In genomic region chr2:170324640-170325046, GRCh38 we compare ENCODE assay signal across 8 cellular contexts.
DNase-seq lines count a peak whose midpoint lies in the region; ATAC-seq, FAIRE-seq and TF ChIP-seq lines count a peak whose summit lies in the region.

No MANE protein-coding gene starts in this region.

- H3K9ac ChIP-seq in liver (ENCODE audit: low read depth in 1 of 2, low read length in 2 of 2): no peak overlapping the region

- H3K27me3 ChIP-seq in breast epithelium (no peaks in the 10 kb centered on the region), liver (ENCODE audit: control insufficient read depth in 4 of 4, insufficient read depth in 4 of 4, low read length in 3 of 4) (no peaks in the 10 kb centered on the region), thyroid gland (no peaks in the 10 kb centered on the region)

- 27% methylated on average over 4 of the region's 4 CpGs for WGBS in liver
- 20 to 24% methylated on average over 4 of the region's 4 CpGs for WGBS in thyroid gland, 2 donors

- FAIRE-seq in RCC 7860 (lab: Jason Lieb, UNC): no peak

- H3K9me3 ChIP-seq in breast epithelium (peaks cover 0 to 15% of the 10 kb centered on the region in 2 donors), liver (ENCODE audit: control insufficient read depth in 4 of 4, low read length in 3 of 4) (peaks cover 0 to 1% (median 0%) of the 10 kb centered on the region in 4 donors), thyroid gland (no peaks in the 10 kb centered on the region)

- TF ChIP-seq RAD21 in liver (IDR thresholded peaks at IDR 0.05): peak; percentile 80 to 86

- H3K27ac ChIP-seq in breast epithelium (no peak overlapping the region), liver (ENCODE audit: low read depth in 1 of 2, low read length in 2 of 2) (no peak overlapping the region), thyroid gland (no peak overlapping the region)

- H3K4me3 ChIP-seq in breast epithelium (no peak overlapping the region), liver (ENCODE audit: low read depth in 1 of 3, low read length in 3 of 3) (no peak overlapping the region), thyroid gland (replicated peaks in 1 of 3) (no peak overlapping the region)

- TF ChIP-seq POLR2A in breast epithelium (IDR thresholded peaks at IDR 0.05) (no peak), thyroid gland (IDR thresholded peaks at IDR 0.05) (no peak)

- H3K36me3 ChIP-seq in breast epithelium (no peaks in the 10 kb centered on the region), liver (ENCODE audit: control insufficient read depth in 4 of 4, insufficient read depth in 3 of 4, low read depth in 1 of 4, low read length in 3 of 4) (no peaks in the 10 kb centered on the region), thyroid gland (no peaks in the 10 kb centered on the region)

- no peaks in the 10 kb centered on the region for H3K4me1 ChIP-seq in breast epithelium
- H3K4me1 ChIP-seq in liver (ENCODE audit: control insufficient read depth in 4 of 4, insufficient read depth in 4 of 4, low read length in 3 of 4): no peaks in the 10 kb centered on the region
- H3K4me1 ChIP-seq in thyroid gland: no peaks in the 10 kb centered on the region

- TF ChIP-seq CTCF in breast epithelium (IDR thresholded peaks at IDR 0.05) (peak in 2 of 3 donors; percentile 39 to 47), liver (IDR thresholded peaks at IDR 0.05; ENCODE audit: low read depth, low read length, missing input control) (peak; percentile 55), thyroid gland (IDR thresholded peaks at IDR 0.05) (peak in 5 of 6 experiments; percentile 28 to 65 (median 46))

- intact Hi-C loops in breast epithelium (cut with DNase I; ENCODE audit: low total_unique reads) (no loop called here), thyroid gland (cut with DNase I) (no loop called here)

- DNase-seq in NCI-H1417 (lab: John Stamatoyannopoulos, UW): peak; percentile 48 to 74 (median 51)
- no peak for DNase-seq in NCI-H1417 treated with DMSO at 0.1 percent for 48 hours (lab: John Stamatoyannopoulos, UW)
- DNase-seq in LoVo (ENCODE audit: low spot score): peak; percentile 46
- peak; percentile 22 for DNase-seq in RCC 7860 (ENCODE audit: low spot score)
- DNase-seq in breast epithelium (ENCODE audit: low spot score in 2 of 2): no peak
- peak; percentile 8 to 13 for DNase-seq in thyroid gland

- ATAC-seq in GM21360 (IDR thresholded peaks at IDR 0.05; ENCODE audit: unreplicated experiment): no peak

TF ChIP-seq in liver, 16 proteins besides CTCF, POLR2A, EP300 and RAD21:
- TF ChIP-seq FOXA2 (IDR thresholded peaks at IDR 0.05) (no peak), NR2F2 (IDR thresholded peaks at IDR 0.05) (no peak)

Comparison
In these comparisons a context has a peak if more than half of its experiments do, and no peak if none do; other contexts are left out.
1. DNase-seq: peak in NCI-H1417 (3 of 3), LoVo (single experiment), RCC 7860 (single experiment) and thyroid gland (2 of 2); none in NCI-H1417 treated with DMSO at 0.1 percent for 48 hours (single experiment) and breast epithelium (0 of 2).
2. Peak in every context shown above with its lines, with median percentiles within 50 percentile points of each other: CTCF ChIP-seq.